In genomic region chrX:14932136-14932535, GRCh38 we compare ENCODE assay signal across 27 cellular contexts. TPM values are rescaled to one million over a fixed set of nuclear protein-coding genes. Genes with fewer than 3 reads are reported as not detected.
"Had no signal": no experiment of that assay in that cellular context is flagged by ENCODE, and none has a peak within 500 bp of the region (broad histone marks: within the 10 kb centered on the region; RNA-seq: fewer than 3 reads in every experiment).

No MANE protein-coding gene starts in this region.

- ATAC-seq: activated naive CD4-positive, alpha-beta T cell treated with anti-CD3 and anti-CD28 coated beads, Interleukin-2, amount 50 U/mL, for 72 hours; activated T-cell treated with anti-CD3 and anti-CD28 coated beads, Interleukin-2, amount 50 U/mL, for 72 hours; effector memory CD8-positive, alpha-beta T cell; gastroesophageal sphincter; WTC11 had no signal

- H3K27ac ChIP-seq: ascending aorta, breast epithelium, epithelial cell of prostate, esophagus squamous epithelium, gastroesophageal sphincter had no signal

- H3K4me1 ChIP-seq: ascending aorta, breast epithelium, esophagus squamous epithelium, gastroesophageal sphincter had no signal

- H3K27me3 ChIP-seq: ascending aorta, esophagus squamous epithelium, gastroesophageal sphincter had no signal

- H3K36me3 ChIP-seq: ascending aorta, breast epithelium, esophagus squamous epithelium, gastroesophageal sphincter had no signal

- DNase-seq: activated CD4-positive, alpha-beta memory T cell treated with anti-CD3 and anti-CD28 coated beads, Interleukin-2, amount 10 ng/mL, durations not matched to agents 7 days and 5 days; activated CD4-positive, alpha-beta T cell treated with anti-CD3 and anti-CD28 coated beads for 1 hour; activated CD4-positive, alpha-beta T cell treated with anti-CD3 and anti-CD28 coated beads for 4 hours; activated CD4-positive, alpha-beta T cell treated with anti-CD3 and anti-CD28 coated beads, Interleukin-2, amount 10 ng/mL, durations not matched to agents 7 days and 5 days; activated CD4-positive, alpha-beta T cell treated with anti-CD3 and anti-CD28 coated beads, Interleukin-2, amount 50 U/mL, for 4 hours; activated CD8-positive, alpha-beta memory T cell treated with anti-CD3 and anti-CD28 coated beads, Interleukin-2, amount 50 U/mL, for 48 hours; activated gamma-delta T cell; activated naive CD4-positive, alpha-beta T cell; activated naive CD4-positive, alpha-beta T cell treated with anti-CD3 and anti-CD28 coated beads, Interleukin-2, amount 10 ng/mL, durations not matched to agents 7 days and 5 days; activated naive CD8-positive, alpha-beta T cell treated with anti-CD3 and anti-CD28 coated beads, Interleukin-2, amount 10 ng/mL, durations not matched to agents 7 days and 5 days; activated T-cell treated with anti-CD3 and anti-CD28 coated beads for 4 hours; activated T-cell treated with anti-CD3 and anti-CD28 coated beads, Interleukin-2, amount 50 U/mL, for 24 hours; activated T-cell treated with anti-CD3 and anti-CD28 coated beads, Interleukin-2, amount 50 U/mL, for 72 hours; caudate nucleus; cortex of kidney; dermis blood vessel endothelial cell; effector CD4-positive, alpha-beta T cell; effector memory CD8-positive, alpha-beta T cell; esophagus squamous epithelium; foreskin melanocyte; T-helper 2 cell had no signal

- H3K4me3 ChIP-seq: ascending aorta, breast epithelium, esophagus squamous epithelium, gastroesophageal sphincter had no signal

- H3K9me3 ChIP-seq: ascending aorta, breast epithelium, esophagus squamous epithelium, gastroesophageal sphincter had no signal

RNA-seq across cellular contexts. Expression of gene FANCB, which starts 59.3 kb away (rescaled TPM):
- total RNA-seq: ascending aorta had no signal
